ENCODE assay signal across 15 cellular contexts in genomic region chr4:66574145-66574978, GRCh38.
DNase-seq lines count a peak whose midpoint lies in the region; ATAC-seq and TF ChIP-seq lines count a peak whose summit lies in the region.
"Had no signal": no experiment of that assay in that cellular context is flagged by ENCODE, and none has a peak within 500 bp of the region (broad histone marks: within the 10 kb centered on the region; RNA-seq: fewer than 3 reads in every experiment).

No MANE protein-coding gene starts in this region.

- DNase-seq in H4 (ENCODE audit: low spot score) (peak; percentile 44), SK-MEL-5 (ENCODE audit: low read depth, low spot score) (peak; percentile 40), fibroblast of gingiva (ENCODE audit: low read depth) (peak; percentile 46), renal cortical epithelial cell (ENCODE audit: low read depth) (peak; percentile 22), nephron progenitor cell (no peak), RKO (ENCODE audit: low spot score) (no peak)
- no peak for DNase-seq in stimulated activated CD4-positive, alpha-beta T cell treated with anti-CD3 and anti-CD28 coated beads, Interleukin-2, amount 100 ng/mL, for 48 hours
- DNase-seq: activated CD4-positive, CD25-positive, alpha-beta regulatory T cell; dorsolateral prefrontal cortex; heart right ventricle; Karpas-422; NCI-H2029; stimulated activated CD4-positive, alpha-beta T cell treated with anti-CD3 and anti-CD28 coated beads, Interleukin-12 subunit alpha, Interleukin-12 subunit beta, amount 100 ng/mL, for 4 hours had no signal

- TF ChIP-seq CTCF in nephron progenitor cell (IDR thresholded peaks at IDR 0.05): no peak

- no peak overlapping the region for H3K4me3 Mint-ChIP-seq in nephron progenitor cell
- H3K4me3 Mint-ChIP-seq: neural crest cell had no signal

- peaks cover 15% of the 10 kb centered on the region for H3K4me1 Mint-ChIP-seq in nephron progenitor cell
- H3K4me1 Mint-ChIP-seq: neural crest cell had no signal

- no peak overlapping the region for H3K27ac Mint-ChIP-seq in nephron progenitor cell

- ATAC-seq in HG03432 (IDR thresholded peaks at IDR 0.05; ENCODE audit: unreplicated experiment): no peak
- ATAC-seq: heart right ventricle had no signal

- in situ Hi-C loops in SK-MEL-5 (cut with HindIII; ENCODE audit: low pct_unique_long_range_greater_than_20kb, low sequenced_read_pairs): no loop called here

- H3K27me3 Mint-ChIP-seq in nephron progenitor cell (ENCODE audit: low read depth, poor library complexity): peaks cover 7% of the 10 kb centered on the region

- no peaks in the 10 kb centered on the region for H3K9me3 Mint-ChIP-seq in nephron progenitor cell
- H3K9me3 Mint-ChIP-seq: neural crest cell had no signal

- no peaks in the 10 kb centered on the region for H3K36me3 Mint-ChIP-seq in nephron progenitor cell (ENCODE audit: low read depth)

Comparison
In these comparisons a context has a peak if more than half of its experiments do, and no peak if none do; other contexts are left out.
1. DNase-seq: peak in H4 (single experiment), SK-MEL-5 (single experiment), fibroblast of gingiva (single experiment) and renal cortical epithelial cell (single experiment); none in nephron progenitor cell (single experiment), RKO (single experiment) and stimulated activated CD4-positive, alpha-beta T cell treated with anti-CD3 and anti-CD28 coated beads, Interleukin-2, amount 100 ng/mL, for 48 hours (0 of 2).